ENCODE assay signal across 19 cellular contexts in genomic region chr5:90221947-90222346, GRCh38.
DNase-seq lines count a peak whose midpoint lies in the region; ATAC-seq, FAIRE-seq and TF ChIP-seq lines count a peak whose summit lies in the region.
"Had no signal": no experiment of that assay in that cellular context is flagged by ENCODE, and none has a peak within 500 bp of the region (broad histone marks: within the 10 kb centered on the region; RNA-seq: fewer than 3 reads in every experiment).

No MANE protein-coding gene starts in this region.

- H3K4me3 ChIP-seq in astrocyte of the spinal cord (ENCODE audit: low read depth, low read length), result no peak overlapping the region
- H3K4me3 ChIP-seq: lower lobe of right lung, SK-N-MC had no signal

- DNase-seq in DMS53 (lab: John Stamatoyannopoulos, UW) (peak; percentile 68), HTR-8/SVneo (ENCODE audit: insufficient read length, low spot score) (peak; percentile 1), astrocyte of the spinal cord (ENCODE audit: low read depth, low spot score) (peak; percentile 60), iris pigment epithelial cell (ENCODE audit: low read depth) (peak; percentile 80), nucleus accumbens (lab: John Stamatoyannopoulos, UW) (no peak)
- DNase-seq: activated CD4-positive, alpha-beta T cell treated with anti-CD3 and anti-CD28 coated beads, Interleukin-2, amount 10 ng/mL, durations not matched to agents 7 days and 5 days; activated naive CD8-positive, alpha-beta T cell treated with anti-CD3 and anti-CD28 coated beads, Interleukin-2, amount 10 ng/mL, durations not matched to agents 7 days and 5 days; activated T-cell treated with anti-CD3 and anti-CD28 coated beads, Interleukin-2, amount 50 U/mL, for 1 hour; CD4-positive, alpha-beta memory T cell; endodermal cell; lower lobe of right lung; MM.1S; NCI-H1694; stimulated activated naive CD8-positive, alpha-beta T cell treated with anti-CD3 and anti-CD28 coated beads, Interleukin-15, Interleukin-2, amounts not matched to agents 100 U/mL and 50 U/mL, for 24 hours had no signal

- in situ Hi-C loops in astrocyte of the spinal cord (cut with HindIII; ENCODE audit: low sequenced_read_pairs), result no loop called here

- no peak for ATAC-seq in HG03280 (IDR thresholded peaks at IDR 0.05; ENCODE audit: unreplicated experiment)
- no peak for ATAC-seq in HG03432 (IDR thresholded peaks at IDR 0.05; ENCODE audit: unreplicated experiment)
- no peak for ATAC-seq in HG03354 (IDR thresholded peaks at IDR 0.05; ENCODE audit: poor library complexity, severe bottlenecking, unreplicated experiment)
- ATAC-seq: stimulated activated naive CD8-positive, alpha-beta T cell treated with anti-CD3 and anti-CD28 coated beads, Interleukin-15, Interleukin-2, amounts not matched to agents 100 U/mL and 50 U/mL, for 24 hours had no signal

- no peak for FAIRE-seq in HTR-8/SVneo (lab: Jason Lieb, UNC)
- FAIRE-seq: TTC549 had no signal

- no peak for TF ChIP-seq CTCF in astrocyte of the spinal cord (IDR thresholded peaks at IDR 0.05; ENCODE audit: low read depth, low read length)

Comparison
In these comparisons a context has a peak if more than half of its experiments do, and no peak if none do; other contexts are left out.
1. DNase-seq: peak in DMS53 (single experiment), HTR-8/SVneo (single experiment), astrocyte of the spinal cord (single experiment) and iris pigment epithelial cell (single experiment); none in nucleus accumbens (0 of 56).